20 cellular contexts compared by ENCODE assay signal in genomic region chr6:30000156-30000791, GRCh38.
"Had no signal": no experiment of that assay in that cellular context is flagged by ENCODE, and none has a peak within 500 bp of the region (broad histone marks: within the 10 kb centered on the region; RNA-seq: fewer than 3 reads in every experiment).

No MANE protein-coding gene starts in this region.

- ATAC-seq: heart left ventricle, left colon, left ventricle myocardium superior, sciatic nerve had no signal

- FAIRE-seq: endothelial cell of umbilical vein, frontal cortex had no signal

- DNase-seq: heart left ventricle; hippocampal formation; left colon; left ventricle myocardium superior; mesenchymal stem cell; midbrain; naive B cell; nephron progenitor cell; posterior cingulate gyrus; stimulated activated CD4-positive, alpha-beta T cell treated with anti-CD3 and anti-CD28 coated beads, Interleukin-2, amount 100 ng/mL, for 24 hours; stimulated activated CD4-positive, alpha-beta T cell treated with anti-CD3 and anti-CD28 coated beads, Interleukin-4, amount 100 ng/mL, for 4 hours; stimulated activated naive CD4-positive, alpha-beta T cell; tibial artery; upper lobe of left lung; uterus had no signal

- H3K27me3 ChIP-seq: upper lobe of left lung, uterus had no signal

- H3K27ac Mint-ChIP-seq: dendritic cell treated with granulocyte-macrophage colony-stimulating factor and Interleukin-4, amounts not matched to agents 40 ng/mL and 50 ng/mL, for 4 days; nephron progenitor cell had no signal

- H3K27ac ChIP-seq: heart left ventricle, tibial artery, upper lobe of left lung, uterus had no signal

- H3K4me1 Mint-ChIP-seq: naive B cell had no signal

- H3K4me3 ChIP-seq: heart left ventricle, lung, tibial artery, upper lobe of left lung, uterus had no signal

- H3K9me3 Mint-ChIP-seq: dendritic cell treated with granulocyte-macrophage colony-stimulating factor and Interleukin-4, amounts not matched to agents 40 ng/mL and 50 ng/mL, for 4 days; naive B cell; nephron progenitor cell had no signal

- H3K4me1 ChIP-seq: heart left ventricle, tibial artery, upper lobe of left lung, uterus had no signal

- H3K36me3 ChIP-seq: heart left ventricle, tibial artery, upper lobe of left lung, uterus had no signal

- H3K9me3 ChIP-seq: heart left ventricle, tibial artery, upper lobe of left lung, uterus had no signal

- H3K4me3 Mint-ChIP-seq: dendritic cell treated with granulocyte-macrophage colony-stimulating factor and Interleukin-4, amounts not matched to agents 40 ng/mL and 50 ng/mL, for 4 days; naive B cell had no signal
